In the genomic region with DNA sequence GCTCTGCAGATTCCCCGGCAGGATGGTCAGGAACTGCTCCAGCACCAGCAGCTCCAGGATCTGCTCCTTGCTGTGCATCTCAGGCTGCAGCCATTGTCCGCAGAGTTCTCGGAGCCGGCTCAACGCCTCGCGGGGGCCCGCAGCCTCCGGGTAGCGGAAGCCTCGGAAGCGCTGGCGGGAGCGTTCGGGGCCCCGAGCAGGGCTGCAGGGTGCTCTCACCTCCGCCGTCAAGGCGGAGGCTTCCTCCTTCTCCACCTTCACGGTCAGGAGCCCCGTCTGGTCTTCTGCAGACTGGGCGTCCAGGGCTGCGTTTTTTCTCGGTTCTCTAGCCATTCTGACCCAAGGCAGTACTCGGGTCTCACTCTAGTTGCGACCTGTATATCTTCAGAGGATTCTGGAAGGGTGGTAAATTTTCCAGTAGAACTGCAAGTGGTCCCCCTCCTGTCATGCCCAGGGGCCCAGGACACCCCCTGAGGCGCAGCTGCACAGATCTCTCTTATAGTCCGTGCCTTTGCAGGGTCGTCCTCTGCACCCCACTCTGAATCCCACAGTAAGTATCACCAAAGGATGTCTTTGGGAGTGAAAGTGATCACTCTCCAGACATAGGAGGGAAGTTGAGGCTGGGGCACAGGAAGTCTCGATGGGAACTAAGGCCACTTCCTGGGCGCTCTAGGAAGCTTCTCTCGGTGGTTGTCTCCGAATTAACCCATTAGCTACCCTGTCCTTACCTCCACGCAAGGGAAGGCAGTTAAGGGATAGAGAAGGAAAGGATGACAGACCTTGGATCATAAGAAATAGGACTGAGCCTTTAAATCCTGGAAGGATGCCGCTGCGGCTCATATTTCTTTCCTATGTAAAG, we compare ENCODE assay signal across 1 cellular context.
TF ChIP-seq lines count a peak whose summit lies in the region.

Gene ZKSCAN4, minus strand, starts transcription at position 622 of the 859 bp plus-strand sequence. Its CDS starts 289 bp downstream, at position 333.

TF ChIP-seq in SK-N-SH, 30 proteins besides CTCF, POLR2A, EP300 and RAD21 (continued from another document):
- TF ChIP-seq REST (IDR thresholded peaks at IDR 0.05; ENCODE audit: low read depth, low read length) (peak; percentile 26; the same call in 1 of the 2 replicates), TAF1 (IDR thresholded peaks at IDR 0.05; ENCODE audit: borderline replicate concordance, low read depth, low read length) (peak; percentile 83), RCOR1 (IDR thresholded peaks at IDR 0.05; ENCODE audit: low read length) (peak; percentile 17; the same call in 1 of the 2 replicates), FOXM1 (IDR thresholded peaks at IDR 0.05; ENCODE audit: low read depth) (no peak)
- TF ChIP-seq, protein P1, sequence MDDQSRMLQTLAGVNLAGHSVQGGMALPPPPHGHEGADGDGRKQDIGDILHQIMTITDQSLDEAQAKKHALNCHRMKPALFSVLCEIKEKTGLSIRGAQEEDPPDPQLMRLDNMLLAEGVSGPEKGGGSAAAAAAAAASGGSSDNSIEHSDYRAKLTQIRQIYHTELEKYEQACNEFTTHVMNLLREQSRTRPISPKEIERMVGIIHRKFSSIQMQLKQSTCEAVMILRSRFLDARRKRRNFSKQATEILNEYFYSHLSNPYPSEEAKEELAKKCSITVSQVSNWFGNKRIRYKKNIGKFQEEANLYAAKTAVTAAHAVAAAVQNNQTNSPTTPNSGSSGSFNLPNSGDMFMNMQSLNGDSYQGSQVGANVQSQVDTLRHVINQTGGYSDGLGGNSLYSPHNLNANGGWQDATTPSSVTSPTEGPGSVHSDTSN (IDR thresholded peaks at IDR 0.05): no peak
